ENCODE assay signal across 16 cellular contexts in genomic region chr4:72933029-72933428, GRCh38.
DNase-seq lines count a peak whose midpoint lies in the region; ATAC-seq and TF ChIP-seq lines count a peak whose summit lies in the region.
"Had no signal": no experiment of that assay in that cellular context is flagged by ENCODE, and none has a peak within 500 bp of the region (broad histone marks: within the 10 kb centered on the region; RNA-seq: fewer than 3 reads in every experiment).

No MANE protein-coding gene starts in this region.

- no peak overlapping the region for H3K4me2 ChIP-seq in mesendoderm (ENCODE audit: low read length)
- H3K4me2 ChIP-seq: BLaER1 had no signal

- H3K18ac ChIP-seq in mesendoderm (ENCODE audit: low read length): no peak overlapping the region

- no CpG with 5 or more reads among the region's 1 CpG for WGBS in mesendoderm (ENCODE audit: extremely low coverage, insufficient coverage, low lambda C conversion rate)

- H2AK5ac ChIP-seq in mesendoderm (ENCODE audit: low read length): no peak overlapping the region

- H2BK120ac ChIP-seq in mesendoderm (ENCODE audit: low read depth, low read length): no peak overlapping the region

- H3K9ac ChIP-seq in mesendoderm (ENCODE audit: low read length): no peak overlapping the region
- H3K9ac ChIP-seq: BLaER1 had no signal

- no peak overlapping the region for H4K5ac ChIP-seq in mesendoderm (ENCODE audit: low read length)

- H3K9me3 ChIP-seq in SJCRH30 (replicated peaks): peaks cover 3% of the 10 kb centered on the region; the same call in 1 of the 2 replicates
- H3K9me3 ChIP-seq: BLaER1, Caco-2 had no signal

- DNase-seq in SJCRH30 (peak; percentile 21 to 43), epithelial cell of esophagus (ENCODE audit: low read depth) (peak; percentile 79), mesendoderm (no peak), iPS-NIHi11 (ENCODE audit: low spot score) (no peak), inferior parietal cortex (ENCODE audit: extremely low spot score) (no peak)
- DNase-seq: Caco-2; CD4-positive, CD25-positive, alpha-beta regulatory T cell; CD8-positive, alpha-beta T cell; DMS153; DND-41; GOT3; H7; HCEC 1CT had no signal

- no peaks in the 10 kb centered on the region for H3K79me2 ChIP-seq in mesendoderm (ENCODE audit: control insufficient read depth, insufficient read depth, low read length)

- H2BK5ac ChIP-seq in mesendoderm (ENCODE audit: low read length): no peak overlapping the region

- H3K56ac ChIP-seq in mesendoderm (ENCODE audit: low read length): peak overlapping the region; percentile 18

- no peaks in the 10 kb centered on the region for H3K27me3 ChIP-seq in SJCRH30
- H3K27me3 ChIP-seq in mesendoderm (ENCODE audit: insufficient read depth, low read length, poor library complexity): no peaks in the 10 kb centered on the region
- H3K27me3 ChIP-seq: BLaER1 had no signal

- no peak overlapping the region for H3K4ac ChIP-seq in mesendoderm (ENCODE audit: low read depth, low read length)

- no peak overlapping the region for H2BK15ac ChIP-seq in mesendoderm (replicated peaks; ENCODE audit: low read depth)

- H3K4me1 ChIP-seq in SJCRH30: peaks cover 40% of the 10 kb centered on the region
- H3K4me1 ChIP-seq in mesendoderm (ENCODE audit: control insufficient read depth, low read depth, low read length): no peaks in the 10 kb centered on the region
- H3K4me1 ChIP-seq: BLaER1 had no signal

- H3K4me3 ChIP-seq in SJCRH30: no peak overlapping the region
- H3K4me3 ChIP-seq in epithelial cell of esophagus (ENCODE audit: low read length): no peak overlapping the region
- H3K4me3 ChIP-seq in mesendoderm (ENCODE audit: low read length): no peak overlapping the region
- H3K4me3 ChIP-seq: BLaER1 had no signal

- H3K79me1 ChIP-seq in mesendoderm (ENCODE audit: low read length): no peaks in the 10 kb centered on the region

- TF ChIP-seq CTCF in epithelial cell of esophagus (IDR thresholded peaks at IDR 0.05; ENCODE audit: insufficient read depth, low read depth, low read length, missing control alignments): no peak

- H3K23ac ChIP-seq in mesendoderm (ENCODE audit: low read length): no peak overlapping the region

- H4K8ac ChIP-seq in mesendoderm (ENCODE audit: low read depth, low read length): no peak overlapping the region

- no peak for ATAC-seq in HG03159 (IDR thresholded peaks at IDR 0.05; ENCODE audit: unreplicated experiment)
- ATAC-seq: CD8-positive, alpha-beta T cell had no signal

- H3K27ac ChIP-seq in SJCRH30 (peak overlapping the region; percentile 98), mesendoderm (ENCODE audit: low read depth, low read length) (no peak overlapping the region)
- H3K27ac ChIP-seq: BLaER1, C4-2B had no signal

- H3K36me3 ChIP-seq in SJCRH30: no peaks in the 10 kb centered on the region
- H3K36me3 ChIP-seq in mesendoderm (ENCODE audit: control insufficient read depth, insufficient read depth, low read length): no peaks in the 10 kb centered on the region
- H3K36me3 ChIP-seq: BLaER1 had no signal

Comparison
In these comparisons a context has a peak if more than half of its experiments do, and no peak if none do; other contexts are left out.
1. DNase-seq: peak in SJCRH30 (2 of 2) and epithelial cell of esophagus (single experiment); none in mesendoderm (single experiment), iPS-NIHi11 (single experiment) and inferior parietal cortex (single experiment).